Comparison of ENCODE assay signal across 9 cellular contexts in the genomic region with DNA sequence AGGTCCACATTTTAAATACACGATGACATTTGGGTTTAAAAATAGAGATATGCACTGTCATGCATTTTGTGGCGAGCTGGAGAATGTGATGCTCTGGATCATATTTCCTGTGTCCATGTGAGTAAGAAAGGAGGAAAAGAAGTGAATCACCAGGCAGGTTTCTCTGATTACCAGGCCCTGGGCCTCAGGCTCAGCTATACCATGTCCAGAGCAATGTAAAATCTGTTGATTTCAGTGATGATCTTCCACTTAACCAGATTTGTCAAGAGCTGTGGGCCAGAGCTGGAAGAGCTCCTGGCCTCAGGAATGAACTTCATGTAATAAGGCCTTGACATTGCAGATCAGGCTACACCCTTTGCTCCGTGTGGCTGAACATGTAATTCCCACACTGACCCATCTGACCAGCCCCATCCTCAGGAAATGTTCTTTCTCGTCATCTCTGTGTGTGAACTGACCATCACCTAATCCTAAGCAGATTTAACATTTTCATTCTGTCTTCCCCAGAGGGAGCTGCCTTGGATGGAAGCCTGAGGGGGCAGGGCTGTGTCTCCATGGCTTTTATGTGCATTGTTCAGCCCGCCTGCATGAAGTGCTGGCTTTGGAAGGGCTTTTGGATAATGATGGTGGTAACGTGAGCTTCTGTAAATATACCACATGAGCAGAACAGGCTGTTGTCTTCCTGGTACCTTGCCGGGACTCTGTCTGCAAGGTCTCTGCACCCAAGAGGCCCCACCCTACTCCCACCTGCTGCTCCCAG. TPM values are rescaled to one million over a fixed set of nuclear protein-coding genes. Genes with fewer than 3 reads are reported as not detected.
DNase-seq lines count a peak whose midpoint lies in the region; ATAC-seq and TF ChIP-seq lines count a peak whose summit lies in the region.
"Had no signal": no experiment of that assay in that cellular context is flagged by ENCODE, and none has a peak within 500 bp of the region (broad histone marks: within the 10 kb centered on the region; RNA-seq: fewer than 3 reads in every experiment).

No MANE protein-coding gene starts in this region.

- in situ Hi-C loops in mammary epithelial cell (cut with MboI; ENCODE audit: low sequenced_read_pairs in 2 of 2): no loop called here

- H3K4me3 Mint-ChIP-seq in activated T-helper 2 cell treated with anti-CD3 and anti-CD28 coated beads, Interferon-gamma antibody, Interleukin-2, Interleukin-4, amounts not matched to agents 10 μg/mL and 5 μg/mL and 100 μg/mL, durations not matched to agents 14 hours and 24 hours and 36 hours (ENCODE audit: low read depth): no peak overlapping the region

- peak overlapping the region; percentile 60 for H3K27ac ChIP-seq in mammary epithelial cell (ENCODE audit: insufficient read depth, low read depth, low read length)
- peak overlapping the region; percentile 33 to 53 for H3K27ac ChIP-seq in prostate gland

- no peak for TF ChIP-seq POLR2A in prostate gland (IDR thresholded peaks at IDR 0.05)

- ATAC-seq in HG02885 (IDR thresholded peaks at IDR 0.05; ENCODE audit: poor library complexity, unreplicated experiment) (no peak), GM18907 (IDR thresholded peaks at IDR 0.05; ENCODE audit: unreplicated experiment) (no peak), HG02870 (IDR thresholded peaks at IDR 0.05; ENCODE audit: unreplicated experiment) (no peak)

- intact Hi-C loops in mammary epithelial cell (cut with micrococcal nuclease) (no loop called here), prostate gland (cut with DNase I) (no loop called here)
- intact Hi-C loops in activated T-helper 2 cell treated with anti-CD3 and anti-CD28 coated beads, Interferon-gamma antibody, Interleukin-2, Interleukin-4, amounts not matched to agents 10 μg/mL and 5 μg/mL and 100 μg/mL, durations not matched to agents 14 hours and 24 hours and 36 hours (cut with micrococcal nuclease): no loop called here

- H3K4me2 ChIP-seq in mammary epithelial cell (ENCODE audit: insufficient read depth, low read depth, low read length): peak overlapping the region; percentile 13

- H3K4me1 ChIP-seq in mammary epithelial cell (ENCODE audit: insufficient read depth, low read length) (peaks cover 19% of the 10 kb centered on the region), prostate gland (replicated peaks) (no peaks in the 10 kb centered on the region)

- CTCF ChIA-PET in mammary epithelial cell (lab: Charles Lee; ENCODE audit: low non-redundant PET): no interaction called here

- no peak overlapping the region for H3K27ac Mint-ChIP-seq in activated T-helper 2 cell treated with anti-CD3 and anti-CD28 coated beads, Interferon-gamma antibody, Interleukin-2, Interleukin-4, amounts not matched to agents 10 μg/mL and 5 μg/mL and 100 μg/mL, durations not matched to agents 14 hours and 24 hours and 36 hours

- H3K36me3 ChIP-seq in mammary epithelial cell (ENCODE audit: insufficient read depth, low read length): no peaks in the 10 kb centered on the region
- no peaks in the 10 kb centered on the region for H3K36me3 ChIP-seq in prostate gland

- WGBS in mammary epithelial cell (ENCODE audit: low coverage, missing lambda C conversion rate): 70% methylated on average over 7 of the region's 7 CpGs
- 19% methylated on average over 7 of the region's 7 CpGs for WGBS in prostate gland

- H2AFZ ChIP-seq in mammary epithelial cell (ENCODE audit: low read depth, low read length): peak overlapping the region; percentile 62

- H3K79me2 ChIP-seq in mammary epithelial cell (ENCODE audit: insufficient read depth, low read length): no peaks in the 10 kb centered on the region

- H4K20me1 ChIP-seq in mammary epithelial cell (ENCODE audit: insufficient read depth, low read length): no peaks in the 10 kb centered on the region

- H3K9me3 ChIP-seq in mammary epithelial cell (replicated peaks; ENCODE audit: insufficient read depth, low read length) (no peaks in the 10 kb centered on the region), prostate gland (no peaks in the 10 kb centered on the region)

- dilution Hi-C loops in mammary epithelial cell (cut with HindIII; ENCODE audit: low sequenced_read_pairs): no loop called here

- no peak overlapping the region for H3K4me3 ChIP-seq in mammary epithelial cell (replicated peaks in 1 of 3; ENCODE audit: insufficient read depth in 1 of 3, low read depth in 2 of 3, low read length in 3 of 3)
- H3K4me3 ChIP-seq in prostate gland: no peak overlapping the region

- no peak for TF ChIP-seq CTCF in mammary epithelial cell (conservative IDR thresholded peaks at IDR 0.05 in 1 of 2, IDR thresholded peaks at IDR 0.05 in 1 of 2; ENCODE audit: extremely low read depth in 1 of 2, insufficient read depth in 1 of 2, low read depth in 1 of 2, low read length in 2 of 2)
- TF ChIP-seq CTCF in prostate gland (IDR thresholded peaks at IDR 0.05): no peak

- no peaks in the 10 kb centered on the region for H3K4me1 Mint-ChIP-seq in activated T-helper 2 cell treated with anti-CD3 and anti-CD28 coated beads, Interferon-gamma antibody, Interleukin-2, Interleukin-4, amounts not matched to agents 10 μg/mL and 5 μg/mL and 100 μg/mL, durations not matched to agents 14 hours and 24 hours and 36 hours (ENCODE audit: low read depth)

- H3K9ac ChIP-seq in mammary epithelial cell (ENCODE audit: insufficient read depth, low read length): no peak overlapping the region

- no TSS peak for BruUV-seq in mammary epithelial cell (replicated peaks; lab: Mats Ljungman, UMichigan)

- H3K36me3 Mint-ChIP-seq in activated T-helper 2 cell treated with anti-CD3 and anti-CD28 coated beads, Interferon-gamma antibody, Interleukin-2, Interleukin-4, amounts not matched to agents 10 μg/mL and 5 μg/mL and 100 μg/mL, durations not matched to agents 14 hours and 24 hours and 36 hours (ENCODE audit: low read depth): peaks cover 19% of the 10 kb centered on the region

- DNase-seq in GM04503 (ENCODE audit: low read depth): peak; percentile 87
- peak; percentile 100 for DNase-seq in NCI-H2171 treated with DMSO at 0.1 percent for 48 hours (lab: John Stamatoyannopoulos, UW)
- peak; percentile 84 for DNase-seq in mammary epithelial cell
- DNase-seq in prostate gland (ENCODE audit: low spot score): peak; percentile 59
- DNase-seq in activated T-helper 2 cell treated with anti-CD3 and anti-CD28 coated beads, Interferon-gamma antibody, Interleukin-2, Interleukin-4, amounts not matched to agents 10 μg/mL and 5 μg/mL and 100 μg/mL, durations not matched to agents 14 hours and 24 hours and 36 hours (ENCODE audit: low spot score): no peak
- DNase-seq: activated CD4-positive, alpha-beta T cell treated with anti-CD3 and anti-CD28 coated beads, Interleukin-2, amount 50 U/mL, for 48 hours had no signal

- peaks cover 2% of the 10 kb centered on the region for H3K9me3 Mint-ChIP-seq in activated T-helper 2 cell treated with anti-CD3 and anti-CD28 coated beads, Interferon-gamma antibody, Interleukin-2, Interleukin-4, amounts not matched to agents 10 μg/mL and 5 μg/mL and 100 μg/mL, durations not matched to agents 14 hours and 24 hours and 36 hours

- H3K27me3 Mint-ChIP-seq in activated T-helper 2 cell treated with anti-CD3 and anti-CD28 coated beads, Interferon-gamma antibody, Interleukin-2, Interleukin-4, amounts not matched to agents 10 μg/mL and 5 μg/mL and 100 μg/mL, durations not matched to agents 14 hours and 24 hours and 36 hours (ENCODE audit: low read depth): no peaks in the 10 kb centered on the region

- H3K27me3 ChIP-seq in mammary epithelial cell (ENCODE audit: insufficient read depth, low read length) (no peaks in the 10 kb centered on the region), prostate gland (replicated peaks; ENCODE audit: insufficient read depth) (no peaks in the 10 kb centered on the region)

RNA-seq across cellular contexts. Expression of gene CRACR2A, which starts 54.5 kb away (rescaled TPM):
- total RNA-seq in mammary epithelial cell (under 1 TPM in 1 of 2 donors, not detected in 1; 0.17 TPM), prostate gland (10 to 100 TPM; 21.6 to 39.1 TPM)
- 0.10 TPM for polyA plus RNA-seq in mammary epithelial cell
- not detected for polyA minus RNA-seq in mammary epithelial cell
- total RNA-seq in activated T-helper 2 cell treated with anti-CD3 and anti-CD28 coated beads, Interferon-gamma antibody, Interleukin-2, Interleukin-4, amounts not matched to agents 10 μg/mL and 5 μg/mL and 100 μg/mL, durations not matched to agents 14 hours and 24 hours and 36 hours: 24.6 and 25.2 TPM in 2 replicates

Comparison
In these comparisons a context has a peak if more than half of its experiments do, and no peak if none do; other contexts are left out.
1. RNA of gene CRACR2A, which starts 54.5 kb away (total RNA-seq): 21.6 to 39.1 TPM in prostate gland and 24.6 to 25.2 TPM in activated T-helper 2 cell treated with anti-CD3 and anti-CD28 coated beads, Interferon-gamma antibody, Interleukin-2, Interleukin-4, amounts not matched to agents 10 μg/mL and 5 μg/mL and 100 μg/mL, durations not matched to agents 14 hours and 24 hours and 36 hours; 0.17 TPM in mammary epithelial cell; every median in the first group is over 10 times any median in the second.